1 cellular context compared by ENCODE assay signal in the genomic region with DNA sequence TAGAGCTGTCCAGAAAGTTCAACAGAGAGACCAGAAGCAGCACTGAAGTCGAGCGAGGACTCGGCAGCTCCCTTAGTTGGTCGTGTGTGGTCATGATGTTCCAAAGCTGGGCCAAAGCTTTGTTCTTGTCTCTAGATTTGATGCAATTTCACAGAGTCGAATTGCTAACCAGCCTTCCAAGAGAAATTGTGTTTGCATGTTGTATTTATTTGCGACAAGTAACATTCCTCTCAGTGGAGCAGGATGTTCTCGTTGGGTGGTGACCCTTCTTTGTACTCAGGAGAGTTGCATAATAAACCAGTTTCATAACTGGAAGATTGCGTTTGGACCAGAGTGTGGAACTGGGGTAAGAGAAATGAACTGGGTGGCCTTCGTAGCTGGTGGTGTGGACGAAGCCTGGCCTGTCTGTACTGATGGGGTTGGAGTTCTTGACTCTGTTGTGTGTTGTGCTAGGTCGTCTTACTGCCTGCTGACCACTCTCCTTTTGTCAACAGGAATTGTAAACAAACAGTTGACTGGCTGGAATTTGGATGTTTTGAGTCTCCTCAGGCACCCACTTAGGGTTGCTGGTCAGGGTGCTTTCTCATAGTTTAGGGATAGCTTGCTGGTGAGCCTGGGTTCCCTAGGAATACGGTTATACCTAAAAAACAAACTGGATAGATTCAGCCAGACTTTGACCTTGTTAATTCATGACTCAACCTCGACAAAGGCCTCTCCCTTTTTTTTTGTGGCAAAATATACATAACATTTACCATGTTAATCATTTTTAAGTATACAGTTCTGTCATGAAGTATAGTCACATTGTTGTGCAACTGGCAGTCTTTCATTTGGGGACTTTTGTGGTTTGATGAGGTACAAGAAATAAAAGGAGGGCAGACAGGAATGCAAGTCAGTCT.
A peak's percentile ranks its signal among the peaks of the same experiment; 100 is the strongest.
TF ChIP-seq lines count a peak whose summit lies in the region.

No MANE protein-coding gene starts in this region.

TF ChIP-seq in HepG2, 621 proteins besides CTCF, POLR2A, EP300 and RAD21 (continued from another document and continues in another):
- TF ChIP-seq ZNF646 (CRISPR knock-in tag; IDR thresholded peaks at IDR 0.05) = 0 out of 2 replicates have a peak, but pooled peaks have one; percentile 31
- no peak for TF ChIP-seq RBAK (CRISPR knock-in tag; IDR thresholded peaks at IDR 0.05)
- TF ChIP-seq, protein P1, sequence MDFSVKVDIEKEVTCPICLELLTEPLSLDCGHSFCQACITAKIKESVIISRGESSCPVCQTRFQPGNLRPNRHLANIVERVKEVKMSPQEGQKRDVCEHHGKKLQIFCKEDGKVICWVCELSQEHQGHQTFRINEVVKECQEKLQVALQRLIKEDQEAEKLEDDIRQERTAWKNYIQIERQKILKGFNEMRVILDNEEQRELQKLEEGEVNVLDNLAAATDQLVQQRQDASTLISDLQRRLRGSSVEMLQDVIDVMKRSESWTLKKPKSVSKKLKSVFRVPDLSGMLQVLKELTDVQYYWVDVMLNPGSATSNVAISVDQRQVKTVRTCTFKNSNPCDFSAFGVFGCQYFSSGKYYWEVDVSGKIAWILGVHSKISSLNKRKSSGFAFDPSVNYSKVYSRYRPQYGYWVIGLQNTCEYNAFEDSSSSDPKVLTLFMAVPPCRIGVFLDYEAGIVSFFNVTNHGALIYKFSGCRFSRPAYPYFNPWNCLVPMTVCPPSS (IDR thresholded peaks at IDR 0.05) = no peak
- TF ChIP-seq MED13 (CRISPR knock-in tag; IDR thresholded peaks at IDR 0.05) = no peak
- TF ChIP-seq ZGPAT (CRISPR knock-in tag; IDR thresholded peaks at IDR 0.05) = peak; percentile 51; the same call in 1 of the 2 replicates
- peak; percentile 63; the same call in 1 of the 2 replicates for TF ChIP-seq ZNF292 (CRISPR knock-in tag; IDR thresholded peaks at IDR 0.05; ENCODE audit: borderline replicate concordance, low read depth)
- TF ChIP-seq TBP (CRISPR knock-in tag; IDR thresholded peaks at IDR 0.05) = no peak
- TF ChIP-seq PHF5A (CRISPR knock-in tag; IDR thresholded peaks at IDR 0.05; ENCODE audit: low read depth, unreplicated experiment) = no peak
- no peak for TF ChIP-seq REPIN1 (CRISPR knock-in tag; IDR thresholded peaks at IDR 0.05; ENCODE audit: borderline replicate concordance, low read depth)
- peak; percentile 15; the same call in 1 of the 2 replicates for TF ChIP-seq ZNF556 (CRISPR knock-in tag; IDR thresholded peaks at IDR 0.05; ENCODE audit: borderline replicate concordance)
- TF ChIP-seq ZNF33B (CRISPR knock-in tag; IDR thresholded peaks at IDR 0.05) = no peak
- TF ChIP-seq TBX2 (CRISPR knock-in tag; IDR thresholded peaks at IDR 0.05; ENCODE audit: borderline replicate concordance) = 0 out of 2 replicates have a peak, but pooled peaks have one; percentile 32
- TF ChIP-seq ZNF614 (CRISPR knock-in tag; IDR thresholded peaks at IDR 0.05; ENCODE audit: borderline replicate concordance) = peak; percentile 85; the same call in 1 of the 2 replicates
- 0 out of 2 replicates have a peak, but pooled peaks have one; percentile 36 for TF ChIP-seq ZBTB20 (CRISPR knock-in tag; IDR thresholded peaks at IDR 0.05; ENCODE audit: borderline replicate concordance, low read depth)
- no peak for TF ChIP-seq E2F2 (CRISPR knock-in tag; IDR thresholded peaks at IDR 0.05; ENCODE audit: borderline replicate concordance)
- TF ChIP-seq ARID3A (IDR thresholded peaks at IDR 0.05; ENCODE audit: low read depth, low read length) = peak; percentile 58; the same call in 1 of the 2 replicates
- peak; percentile 60; the same call in 1 of the 2 replicates for TF ChIP-seq MIER2 (CRISPR knock-in tag; IDR thresholded peaks at IDR 0.05)
- peak; percentile 76 for TF ChIP-seq WIZ (CRISPR knock-in tag; IDR thresholded peaks at IDR 0.05)
- TF ChIP-seq, protein P2, sequence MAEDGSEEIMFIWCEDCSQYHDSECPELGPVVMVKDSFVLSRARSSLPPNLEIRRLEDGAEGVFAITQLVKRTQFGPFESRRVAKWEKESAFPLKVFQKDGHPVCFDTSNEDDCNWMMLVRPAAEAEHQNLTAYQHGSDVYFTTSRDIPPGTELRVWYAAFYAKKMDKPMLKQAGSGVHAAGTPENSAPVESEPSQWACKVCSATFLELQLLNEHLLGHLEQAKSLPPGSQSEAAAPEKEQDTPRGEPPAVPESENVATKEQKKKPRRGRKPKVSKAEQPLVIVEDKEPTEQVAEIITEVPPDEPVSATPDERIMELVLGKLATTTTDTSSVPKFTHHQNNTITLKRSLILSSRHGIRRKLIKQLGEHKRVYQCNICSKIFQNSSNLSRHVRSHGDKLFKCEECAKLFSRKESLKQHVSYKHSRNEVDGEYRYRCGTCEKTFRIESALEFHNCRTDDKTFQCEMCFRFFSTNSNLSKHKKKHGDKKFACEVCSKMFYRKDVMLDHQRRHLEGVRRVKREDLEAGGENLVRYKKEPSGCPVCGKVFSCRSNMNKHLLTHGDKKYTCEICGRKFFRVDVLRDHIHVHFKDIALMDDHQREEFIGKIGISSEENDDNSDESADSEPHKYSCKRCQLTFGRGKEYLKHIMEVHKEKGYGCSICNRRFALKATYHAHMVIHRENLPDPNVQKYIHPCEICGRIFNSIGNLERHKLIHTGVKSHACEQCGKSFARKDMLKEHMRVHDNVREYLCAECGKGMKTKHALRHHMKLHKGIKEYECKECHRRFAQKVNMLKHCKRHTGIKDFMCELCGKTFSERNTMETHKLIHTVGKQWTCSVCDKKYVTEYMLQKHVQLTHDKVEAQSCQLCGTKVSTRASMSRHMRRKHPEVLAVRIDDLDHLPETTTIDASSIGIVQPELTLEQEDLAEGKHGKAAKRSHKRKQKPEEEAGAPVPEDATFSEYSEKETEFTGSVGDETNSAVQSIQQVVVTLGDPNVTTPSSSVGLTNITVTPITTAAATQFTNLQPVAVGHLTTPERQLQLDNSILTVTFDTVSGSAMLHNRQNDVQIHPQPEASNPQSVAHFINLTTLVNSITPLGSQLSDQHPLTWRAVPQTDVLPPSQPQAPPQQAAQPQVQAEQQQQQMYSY (CRISPR knock-in tag; IDR thresholded peaks at IDR 0.05) = peak; percentile 71; the same call in 1 of the 2 replicates
- TF ChIP-seq, protein P3, sequence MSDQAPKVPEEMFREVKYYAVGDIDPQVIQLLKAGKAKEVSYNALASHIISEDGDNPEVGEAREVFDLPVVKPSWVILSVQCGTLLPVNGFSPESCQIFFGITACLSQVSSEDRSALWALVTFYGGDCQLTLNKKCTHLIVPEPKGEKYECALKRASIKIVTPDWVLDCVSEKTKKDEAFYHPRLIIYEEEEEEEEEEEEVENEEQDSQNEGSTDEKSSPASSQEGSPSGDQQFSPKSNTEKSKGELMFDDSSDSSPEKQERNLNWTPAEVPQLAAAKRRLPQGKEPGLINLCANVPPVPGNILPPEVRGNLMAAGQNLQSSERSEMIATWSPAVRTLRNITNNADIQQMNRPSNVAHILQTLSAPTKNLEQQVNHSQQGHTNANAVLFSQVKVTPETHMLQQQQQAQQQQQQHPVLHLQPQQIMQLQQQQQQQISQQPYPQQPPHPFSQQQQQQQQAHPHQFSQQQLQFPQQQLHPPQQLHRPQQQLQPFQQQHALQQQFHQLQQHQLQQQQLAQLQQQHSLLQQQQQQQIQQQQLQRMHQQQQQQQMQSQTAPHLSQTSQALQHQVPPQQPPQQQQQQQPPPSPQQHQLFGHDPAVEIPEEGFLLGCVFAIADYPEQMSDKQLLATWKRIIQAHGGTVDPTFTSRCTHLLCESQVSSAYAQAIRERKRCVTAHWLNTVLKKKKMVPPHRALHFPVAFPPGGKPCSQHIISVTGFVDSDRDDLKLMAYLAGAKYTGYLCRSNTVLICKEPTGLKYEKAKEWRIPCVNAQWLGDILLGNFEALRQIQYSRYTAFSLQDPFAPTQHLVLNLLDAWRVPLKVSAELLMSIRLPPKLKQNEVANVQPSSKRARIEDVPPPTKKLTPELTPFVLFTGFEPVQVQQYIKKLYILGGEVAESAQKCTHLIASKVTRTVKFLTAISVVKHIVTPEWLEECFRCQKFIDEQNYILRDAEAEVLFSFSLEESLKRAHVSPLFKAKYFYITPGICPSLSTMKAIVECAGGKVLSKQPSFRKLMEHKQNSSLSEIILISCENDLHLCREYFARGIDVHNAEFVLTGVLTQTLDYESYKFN (CRISPR knock-in tag; conservative IDR thresholded peaks at IDR 0.05) = peak; percentile 41; the same call in 1 of the 2 replicates
- no peak for TF ChIP-seq KMT2A (CRISPR knock-in tag; IDR thresholded peaks at IDR 0.05)
- peak; percentile 51 for TF ChIP-seq TEAD3 (CRISPR knock-in tag; optimal IDR thresholded peaks at IDR 0.05; ENCODE audit: borderline replicate concordance)
- TF ChIP-seq ZBTB3 (CRISPR knock-in tag; IDR thresholded peaks at IDR 0.05; ENCODE audit: borderline replicate concordance, low read depth) = no peak
- TF ChIP-seq ZNF101 (CRISPR knock-in tag; IDR thresholded peaks at IDR 0.05; ENCODE audit: borderline replicate concordance, low read depth) = no peak
- no peak for TF ChIP-seq ZNF749 (CRISPR knock-in tag; IDR thresholded peaks at IDR 0.05; ENCODE audit: borderline replicate concordance)
- TF ChIP-seq SUZ12 (IDR thresholded peaks at IDR 0.05; ENCODE audit: low read depth, low read length) = no peak
- TF ChIP-seq ZNF121 (CRISPR knock-in tag; IDR thresholded peaks at IDR 0.05) = 0 out of 2 replicates have a peak, but pooled peaks have one; percentile 29
- TF ChIP-seq ZBTB8A (CRISPR knock-in tag; IDR thresholded peaks at IDR 0.05; ENCODE audit: borderline replicate concordance, low read depth) = no peak
- TF ChIP-seq NR2F1 (CRISPR knock-in tag; IDR thresholded peaks at IDR 0.05) = peak in 1 of 2 experiments; percentile 43; a peak in 1 of 4 replicates
- no peak for TF ChIP-seq ZNF460 (CRISPR knock-in tag; IDR thresholded peaks at IDR 0.05; ENCODE audit: borderline replicate concordance)
- no peak for TF ChIP-seq IKZF4 (CRISPR knock-in tag; IDR thresholded peaks at IDR 0.05; ENCODE audit: borderline replicate concordance, low read depth, not compliant biosample characterization)
- 0 out of 2 replicates have a peak, but pooled peaks have one; percentile 28 for TF ChIP-seq KMT2B (CRISPR knock-in tag; IDR thresholded peaks at IDR 0.05)
- no peak for TF ChIP-seq ZNF282 (IDR thresholded peaks at IDR 0.05; ENCODE audit: partially characterized antibody)
